ENCODE assay signal across 1 cellular context in the genomic region with DNA sequence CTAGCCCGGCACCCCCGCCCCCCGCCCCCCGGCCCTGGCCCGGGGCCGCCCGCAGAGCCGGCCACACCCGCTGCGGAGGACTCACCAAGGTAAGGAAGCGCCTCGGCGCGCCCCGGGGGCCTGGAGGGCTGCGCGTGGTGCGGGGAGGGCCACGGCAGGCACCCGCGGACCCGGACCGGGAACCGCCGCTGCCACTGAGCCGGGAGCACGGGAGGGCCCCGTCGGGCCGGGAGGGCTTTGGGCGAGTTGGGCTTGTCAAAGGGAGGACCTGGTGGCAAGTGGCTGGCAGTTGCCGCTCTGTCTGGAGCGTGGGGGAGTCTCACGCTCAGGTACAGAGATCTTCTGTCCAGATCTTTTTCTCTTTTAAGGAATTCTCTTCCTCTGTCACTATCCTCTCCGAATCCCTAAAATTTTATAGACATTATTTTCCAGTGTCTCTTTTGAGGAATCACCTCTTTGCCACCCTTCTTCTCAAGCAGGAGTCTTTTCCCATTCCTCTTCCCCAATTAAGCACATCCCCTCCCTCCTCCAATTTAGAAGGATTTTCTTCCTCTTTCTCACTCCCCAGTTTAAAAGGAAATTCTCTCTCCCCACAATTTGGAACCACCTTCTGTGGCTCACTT.
TF ChIP-seq lines count a peak whose summit lies in the region.

No MANE protein-coding gene starts in this region.

TF ChIP-seq in HCT116, 20 proteins besides CTCF, POLR2A, EP300 and RAD21 (continued from another document):
- no peak for TF ChIP-seq FOSL1 (IDR thresholded peaks at IDR 0.05; ENCODE audit: low read depth)
- TF ChIP-seq, protein P1, sequence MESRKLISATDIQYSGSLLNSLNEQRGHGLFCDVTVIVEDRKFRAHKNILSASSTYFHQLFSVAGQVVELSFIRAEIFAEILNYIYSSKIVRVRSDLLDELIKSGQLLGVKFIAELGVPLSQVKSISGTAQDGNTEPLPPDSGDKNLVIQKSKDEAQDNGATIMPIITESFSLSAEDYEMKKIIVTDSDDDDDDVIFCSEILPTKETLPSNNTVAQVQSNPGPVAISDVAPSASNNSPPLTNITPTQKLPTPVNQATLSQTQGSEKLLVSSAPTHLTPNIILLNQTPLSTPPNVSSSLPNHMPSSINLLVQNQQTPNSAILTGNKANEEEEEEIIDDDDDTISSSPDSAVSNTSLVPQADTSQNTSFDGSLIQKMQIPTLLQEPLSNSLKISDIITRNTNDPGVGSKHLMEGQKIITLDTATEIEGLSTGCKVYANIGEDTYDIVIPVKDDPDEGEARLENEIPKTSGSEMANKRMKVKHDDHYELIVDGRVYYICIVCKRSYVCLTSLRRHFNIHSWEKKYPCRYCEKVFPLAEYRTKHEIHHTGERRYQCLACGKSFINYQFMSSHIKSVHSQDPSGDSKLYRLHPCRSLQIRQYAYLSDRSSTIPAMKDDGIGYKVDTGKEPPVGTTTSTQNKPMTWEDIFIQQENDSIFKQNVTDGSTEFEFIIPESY (IDR thresholded peaks at IDR 0.05; ENCODE audit: extremely low read depth, insufficient replicate concordance, low read length), result no peak
- TF ChIP-seq ELF1 (IDR thresholded peaks at IDR 0.05; ENCODE audit: borderline replicate concordance, low read depth), result no peak
- no peak for TF ChIP-seq POLR2AphosphoS5 (IDR thresholded peaks at IDR 0.05; ENCODE audit: low read depth, low read length)
- no peak for TF ChIP-seq EZH2phosphoT487 (IDR thresholded peaks at IDR 0.05; ENCODE audit: borderline replicate concordance)
- no peak for TF ChIP-seq EGR1 (IDR thresholded peaks at IDR 0.05; ENCODE audit: low read depth)
- TF ChIP-seq JUND (IDR thresholded peaks at IDR 0.05), result no peak
- TF ChIP-seq CEBPB (IDR thresholded peaks at IDR 0.05; ENCODE audit: low read depth), result no peak
- no peak; the same call in 1 of the 2 replicates for TF ChIP-seq EZH2 (IDR thresholded peaks at IDR 0.05)
- TF ChIP-seq ZNF274 (IDR thresholded peaks at IDR 0.05; ENCODE audit: low read depth, low read length), result no peak
- no peak for TF ChIP-seq TCF7L2 (IDR thresholded peaks at IDR 0.05; ENCODE audit: borderline replicate concordance, extremely low read depth, insufficient read depth, insufficient read length)
- TF ChIP-seq SP1 (IDR thresholded peaks at IDR 0.05; ENCODE audit: low read depth), result no peak
- TF ChIP-seq CBX3 (IDR thresholded peaks at IDR 0.05; ENCODE audit: low read depth), result no peak
- no peak for TF ChIP-seq SRF (IDR thresholded peaks at IDR 0.05; ENCODE audit: low read depth)
- no peak for TF ChIP-seq YY1 (IDR thresholded peaks at IDR 0.05; ENCODE audit: extremely low read depth, insufficient replicate concordance, low read depth, low read length)
